8 cellular contexts compared by ENCODE assay signal in the genomic region with DNA sequence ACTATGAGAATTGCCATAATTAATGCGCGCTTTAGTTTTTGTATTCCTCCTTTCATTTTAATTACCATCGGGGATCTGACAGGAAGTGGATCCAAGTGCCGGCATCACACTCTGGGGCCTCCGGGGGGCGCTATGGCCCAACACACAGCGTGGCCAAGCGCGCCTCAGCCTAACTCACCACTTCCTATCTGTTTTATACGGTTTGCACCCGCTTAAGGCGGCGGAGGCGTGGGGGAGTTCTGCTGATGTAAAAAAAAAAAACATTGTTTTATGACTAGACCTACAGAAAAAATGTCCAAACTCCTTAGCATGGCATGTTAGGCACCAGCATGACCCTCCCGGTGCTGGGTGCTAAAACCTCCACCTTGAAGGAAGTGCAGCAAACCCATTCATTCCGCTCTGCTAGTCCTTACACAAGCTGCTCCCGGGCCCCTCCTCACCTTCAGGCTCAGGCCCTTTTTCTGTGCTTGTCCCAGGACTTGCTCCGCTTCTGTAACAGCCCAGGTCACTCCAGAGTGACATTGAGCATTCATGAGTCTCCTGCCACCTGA. TPM values are rescaled to one million over a fixed set of nuclear protein-coding genes. Genes with fewer than 3 reads are reported as not detected.
DNase-seq lines count a peak whose midpoint lies in the region; ATAC-seq and TF ChIP-seq lines count a peak whose summit lies in the region.

No MANE protein-coding gene starts in this region.

- H3K9me3 ChIP-seq in AG04450 (ENCODE audit: control insufficient read depth, insufficient read depth, low read length) (no peaks in the 10 kb centered on the region), spleen (no peaks in the 10 kb centered on the region)

- TF ChIP-seq POLR2A in spleen (IDR thresholded peaks at IDR 0.05) = no peak

- intact Hi-C loops in left ventricle myocardium superior (cut with micrococcal nuclease) (no loop called here), spleen (cut with DNase I; ENCODE audit: low total_unique reads) (loop anchor here (10.0 kb wide), 1 partner anchor 167 kb away; no protein-coding TSS in a partner anchor)

- 14 to 19% (median 14%) methylated on average over 18 of the region's 18 CpGs for WGBS in spleen, 5 donors

- H3K36me3 ChIP-seq in GM23338 (ENCODE audit: insufficient read depth) (no peaks in the 10 kb centered on the region), spleen (no peaks in the 10 kb centered on the region)

- peaks cover 9% of the 10 kb centered on the region; the same call in 2 of the 3 replicates for H3K9me3 Mint-ChIP-seq in GM23338

- H3K4me3 ChIP-seq in AG04450 (ENCODE audit: low read depth, low read length) (no peak overlapping the region), GM23338 (peak overlapping the region; percentile 33; the same call in 1 of the 2 replicates), spleen (no peak overlapping the region)

- ATAC-seq in GM23338 = peak; percentile 79
- ATAC-seq in left ventricle myocardium superior = peak; percentile 44
- ATAC-seq in HG02678 (IDR thresholded peaks at IDR 0.05; ENCODE audit: unreplicated experiment) = no peak

- peaks cover 17% of the 10 kb centered on the region for H3K4me1 Mint-ChIP-seq in GM23338

- H3K4me1 ChIP-seq in GM23338 (ENCODE audit: insufficient read depth) (peaks cover 10% of the 10 kb centered on the region; the same call in 1 of the 2 replicates), spleen (peaks cover 5 to 28% (median 20%) of the 10 kb centered on the region in 6 donors)

- no peaks in the 10 kb centered on the region for H3K9me2 ChIP-seq in GM23338 (ENCODE audit: insufficient read depth)

- POLR2A ChIA-PET in AG04450 (lab: Yijun Ruan, JAX) = no interaction called here

- DNase-seq in AG04450 (ENCODE audit: low read depth, low spot score) (no peak), GM23338 (ENCODE audit: low spot score) (peak; percentile 87), SHP77 (lab: John Stamatoyannopoulos, UW) (peak; percentile 58 to 82), left ventricle myocardium superior (peak; percentile 61), spleen (peak; percentile 87), cerebellum (ENCODE audit: low spot score) (no peak)
- DNase-seq in activated gamma-delta T cell treated with anti-CD3 and anti-CD28 coated beads, Interleukin-2, amount 50 U/mL, for 16 hours (ENCODE audit: low read depth) = peak; percentile 66

- peaks cover 5% of the 10 kb centered on the region; the same call in 1 of the 2 replicates for H4K20me1 ChIP-seq in GM23338 (replicated peaks; ENCODE audit: insufficient read depth)

- H3K27ac Mint-ChIP-seq in GM23338 = no peak overlapping the region

- H3K79me2 ChIP-seq in GM23338 (replicated peaks; ENCODE audit: insufficient read depth) = no peaks in the 10 kb centered on the region

- peak overlapping the region; percentile 65 for H3K4me2 ChIP-seq in GM23338

- CTCF ChIA-PET in AG04450 (lab: Charles Lee) = interaction anchor here (0.7 to 2.9 kb wide), 8 partner anchors 16 to 313 kb away, joined by 3 to 15 read pairs (median 6); no protein-coding TSS in a partner anchor

- peak overlapping the region; percentile 44; the same call in 2 of the 3 replicates for H3K4me3 Mint-ChIP-seq in GM23338

- H3K27ac ChIP-seq in AG04450 (ENCODE audit: low read depth, low read length) = no peak overlapping the region
- no peak overlapping the region for H3K27ac ChIP-seq in GM23338 (ENCODE audit: low read depth)
- no peak overlapping the region for H3K27ac ChIP-seq in spleen

- H3F3A ChIP-seq in GM23338 (replicated peaks; ENCODE audit: low read depth) = peaks cover 7% of the 10 kb centered on the region; the same call in 1 of the 2 replicates

- H3K36me3 Mint-ChIP-seq in GM23338 (ENCODE audit: low read depth) = peaks cover 3% of the 10 kb centered on the region; the same call in 1 of the 3 replicates

- TF ChIP-seq CTCF in AG04450 (IDR thresholded peaks at IDR 0.05; ENCODE audit: low read depth, low read length) (peak; percentile 70), GM23338 (conservative IDR thresholded peaks at IDR 0.05; ENCODE audit: low read depth in 2 of 2) (peak; percentile 93 to 95), spleen (IDR thresholded peaks at IDR 0.05 in 8 of 11, conservative IDR thresholded peaks at IDR 0.05 in 3 of 11) (peak; percentile 54 to 85 (median 65))

- H3K27me3 Mint-ChIP-seq in GM23338 (ENCODE audit: insufficient read depth, low read depth, poor library complexity) = peaks cover 53% of the 10 kb centered on the region

- no peak overlapping the region for H2AFZ ChIP-seq in GM23338

- H3K27me3 ChIP-seq in AG04450 (ENCODE audit: control insufficient read depth, insufficient read depth, low read length) = peaks cover 41% of the 10 kb centered on the region
- H3K27me3 ChIP-seq in GM23338 (ENCODE audit: insufficient read depth) = peaks cover 69% of the 10 kb centered on the region
- H3K27me3 ChIP-seq in spleen (replicated peaks in 1 of 7) = peaks cover 0 to 59% (median 10%) of the 10 kb centered on the region in 7 donors

TF ChIP-seq in GM23338, 12 proteins besides CTCF, POLR2A, EP300 and RAD21 (continues in another document):
- TF ChIP-seq JUNB (IDR thresholded peaks at IDR 0.05; ENCODE audit: unreplicated experiment) (no peak), EZH2phosphoT487 (IDR thresholded peaks at IDR 0.05; ENCODE audit: unreplicated experiment) (no peak), ZNF114 (CRISPR knock-in tag; IDR thresholded peaks at IDR 0.05) (no peak), POLR2AphosphoS5 (IDR thresholded peaks at IDR 0.05; ENCODE audit: low read depth) (no peak), EZH2 (IDR thresholded peaks at IDR 0.05; ENCODE audit: low read depth, unreplicated experiment) (no peak), ZNF331 (CRISPR knock-in tag; IDR thresholded peaks at IDR 0.05; ENCODE audit: low read depth) (no peak), CREB1 (CRISPR knock-in tag; IDR thresholded peaks at IDR 0.05; ENCODE audit: low read depth) (no peak), STAT1 (IDR thresholded peaks at IDR 0.05; ENCODE audit: unreplicated experiment) (no peak), NANOG (IDR thresholded peaks at IDR 0.05; ENCODE audit: borderline replicate concordance) (no peak)
- TF ChIP-seq, protein P1, sequence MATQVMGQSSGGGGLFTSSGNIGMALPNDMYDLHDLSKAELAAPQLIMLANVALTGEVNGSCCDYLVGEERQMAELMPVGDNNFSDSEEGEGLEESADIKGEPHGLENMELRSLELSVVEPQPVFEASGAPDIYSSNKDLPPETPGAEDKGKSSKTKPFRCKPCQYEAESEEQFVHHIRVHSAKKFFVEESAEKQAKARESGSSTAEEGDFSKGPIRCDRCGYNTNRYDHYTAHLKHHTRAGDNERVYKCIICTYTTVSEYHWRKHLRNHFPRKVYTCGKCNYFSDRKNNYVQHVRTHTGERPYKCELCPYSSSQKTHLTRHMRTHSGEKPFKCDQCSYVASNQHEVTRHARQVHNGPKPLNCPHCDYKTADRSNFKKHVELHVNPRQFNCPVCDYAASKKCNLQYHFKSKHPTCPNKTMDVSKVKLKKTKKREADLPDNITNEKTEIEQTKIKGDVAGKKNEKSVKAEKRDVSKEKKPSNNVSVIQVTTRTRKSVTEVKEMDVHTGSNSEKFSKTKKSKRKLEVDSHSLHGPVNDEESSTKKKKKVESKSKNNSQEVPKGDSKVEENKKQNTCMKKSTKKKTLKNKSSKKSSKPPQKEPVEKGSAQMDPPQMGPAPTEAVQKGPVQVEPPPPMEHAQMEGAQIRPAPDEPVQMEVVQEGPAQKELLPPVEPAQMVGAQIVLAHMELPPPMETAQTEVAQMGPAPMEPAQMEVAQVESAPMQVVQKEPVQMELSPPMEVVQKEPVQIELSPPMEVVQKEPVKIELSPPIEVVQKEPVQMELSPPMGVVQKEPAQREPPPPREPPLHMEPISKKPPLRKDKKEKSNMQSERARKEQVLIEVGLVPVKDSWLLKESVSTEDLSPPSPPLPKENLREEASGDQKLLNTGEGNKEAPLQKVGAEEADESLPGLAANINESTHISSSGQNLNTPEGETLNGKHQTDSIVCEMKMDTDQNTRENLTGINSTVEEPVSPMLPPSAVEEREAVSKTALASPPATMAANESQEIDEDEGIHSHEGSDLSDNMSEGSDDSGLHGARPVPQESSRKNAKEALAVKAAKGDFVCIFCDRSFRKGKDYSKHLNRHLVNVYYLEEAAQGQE (IDR thresholded peaks at IDR 0.05; ENCODE audit: unreplicated experiment) = no peak
- TF ChIP-seq, protein P2, sequence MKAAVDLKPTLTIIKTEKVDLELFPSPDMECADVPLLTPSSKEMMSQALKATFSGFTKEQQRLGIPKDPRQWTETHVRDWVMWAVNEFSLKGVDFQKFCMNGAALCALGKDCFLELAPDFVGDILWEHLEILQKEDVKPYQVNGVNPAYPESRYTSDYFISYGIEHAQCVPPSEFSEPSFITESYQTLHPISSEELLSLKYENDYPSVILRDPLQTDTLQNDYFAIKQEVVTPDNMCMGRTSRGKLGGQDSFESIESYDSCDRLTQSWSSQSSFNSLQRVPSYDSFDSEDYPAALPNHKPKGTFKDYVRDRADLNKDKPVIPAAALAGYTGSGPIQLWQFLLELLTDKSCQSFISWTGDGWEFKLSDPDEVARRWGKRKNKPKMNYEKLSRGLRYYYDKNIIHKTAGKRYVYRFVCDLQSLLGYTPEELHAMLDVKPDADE (IDR thresholded peaks at IDR 0.05) = no peak

RNA-seq across cellular contexts. Expression of a gene that starts 4.5 kb away (rescaled TPM):
- polyA plus RNA-seq in AG04450 (2011; rRNA removed) (0.60 and 0.98 TPM in 2 replicates), GM23338 (2016; fragmentation: Nextera tagmentation; extraction: Ambion mirVana) (1.4 and 1.6 TPM in 2 replicates), spleen (1 to 10 TPM; 2.5 to 4.8 (median 4.8) TPM)
- polyA minus RNA-seq in AG04450 (2011; rRNA and poly(A)+ RNA removed) = 0.55 and 1.4 TPM in 2 replicates
- total RNA-seq in GM23338 (2014; rRNA removed; shearing (Covaris generic)) = 0.50 and 0.66 TPM in 2 replicates
- total RNA-seq in left ventricle myocardium superior (3.7 TPM), spleen (10 to 100 TPM in 2 of 7 donors, 1 to 10 TPM in 5; 3.9 to 19.2 (median 6.9) TPM), cerebellum (6.2 TPM)

RNA-seq across cellular contexts. Expression of a gene that starts 24.1 kb away (rescaled TPM):
- 113 and 116 TPM in 2 replicates for polyA plus RNA-seq in AG04450 (2011; rRNA removed)
- polyA minus RNA-seq in AG04450 (2011; rRNA and poly(A)+ RNA removed) = 89.0 and 95.2 TPM in 2 replicates
- 126 and 141 TPM in 2 replicates for total RNA-seq in GM23338 (2014; rRNA removed; shearing (Covaris generic))
- polyA plus RNA-seq in GM23338 (2016; fragmentation: Nextera tagmentation; extraction: Ambion mirVana) = 77.7 and 87.1 TPM in 2 replicates
- 247 TPM for total RNA-seq in left ventricle myocardium superior
- 100 to 1,000 TPM in 3 of 7 donors, 10 to 100 TPM in 4; 72.7 to 105 (median 85.0) TPM for total RNA-seq in spleen
- polyA plus RNA-seq in spleen = 10 to 100 TPM; 59.4 to 87.8 (median 78.1) TPM
- total RNA-seq in cerebellum = 46.6 TPM

RNA-seq across cellular contexts. Expression of a gene that starts 35.7 kb away (rescaled TPM):
- polyA plus RNA-seq in AG04450 (2011; rRNA removed) (126 and 142 TPM in 2 replicates), GM23338 (2016; fragmentation: Nextera tagmentation; extraction: Ambion mirVana) (569 and 576 TPM in 2 replicates), spleen (100 to 1,000 TPM; 151 to 208 (median 182) TPM)
- polyA minus RNA-seq in AG04450 (2011; rRNA and poly(A)+ RNA removed) = 154 and 191 TPM in 2 replicates
- 429 and 447 TPM in 2 replicates for total RNA-seq in GM23338 (2014; rRNA removed; shearing (Covaris generic))
- total RNA-seq in left ventricle myocardium superior (54.2 TPM), spleen (100 to 1,000 TPM in 6 of 7 donors, 10 to 100 TPM in 1; 82.1 to 183 (median 127) TPM), cerebellum (83.5 TPM)

Comparison
In these comparisons a context has a peak if more than half of its experiments do, and no peak if none do; other contexts are left out.
1. DNase-seq: peak in GM23338 (single experiment), SHP77 (2 of 2), activated gamma-delta T cell treated with anti-CD3 and anti-CD28 coated beads, Interleukin-2, amount 50 U/mL, for 16 hours (single experiment), left ventricle myocardium superior (single experiment) and spleen (single experiment); none in AG04450 (single experiment) and cerebellum (single experiment).
2. Peak in every context shown above with its lines, with median percentiles within 50 percentile points of each other: CTCF ChIP-seq.